Comparison of ENCODE assay signal across 8 cellular contexts in the genomic region with DNA sequence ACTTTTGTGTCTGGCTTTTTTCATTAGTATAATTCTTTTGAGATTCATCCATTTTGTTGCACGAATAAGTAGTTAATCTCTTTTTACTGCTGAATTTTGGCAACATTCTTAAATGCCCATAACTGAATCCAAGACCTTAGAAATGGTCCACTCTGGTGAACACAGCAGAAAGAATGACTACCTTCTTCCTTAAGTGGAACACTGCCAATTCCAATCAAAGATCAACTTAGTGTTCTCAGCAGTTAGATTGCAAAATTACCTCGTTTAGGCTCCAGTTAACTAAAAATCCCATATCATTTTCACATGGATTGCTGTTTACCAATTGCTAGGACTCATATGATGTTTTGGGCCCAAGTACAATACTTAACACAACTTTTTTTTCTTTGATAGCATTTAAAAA.
"Had no signal": no experiment of that assay in that cellular context is flagged by ENCODE, and none has a peak within 500 bp of the region (broad histone marks: within the 10 kb centered on the region; RNA-seq: fewer than 3 reads in every experiment).

No MANE protein-coding gene starts in this region.

- ATAC-seq: HCT116 had no signal

- H3K4me1 ChIP-seq: HAP-1 had no signal

- DNase-seq: GM23248, GOT3, H7, HFFc6, IMR-90 had no signal

- H3K9ac ChIP-seq: GM23248 had no signal

- H3K36me3 ChIP-seq: HAP-1 had no signal

- H3K27ac ChIP-seq: GM23248, HL-60 had no signal

- H3K4me3 ChIP-seq: GM23248, HAP-1 had no signal

- H3K9me3 ChIP-seq: HAP-1 had no signal
